Comparison of ENCODE assay signal across 2 cellular contexts in the genomic region with DNA sequence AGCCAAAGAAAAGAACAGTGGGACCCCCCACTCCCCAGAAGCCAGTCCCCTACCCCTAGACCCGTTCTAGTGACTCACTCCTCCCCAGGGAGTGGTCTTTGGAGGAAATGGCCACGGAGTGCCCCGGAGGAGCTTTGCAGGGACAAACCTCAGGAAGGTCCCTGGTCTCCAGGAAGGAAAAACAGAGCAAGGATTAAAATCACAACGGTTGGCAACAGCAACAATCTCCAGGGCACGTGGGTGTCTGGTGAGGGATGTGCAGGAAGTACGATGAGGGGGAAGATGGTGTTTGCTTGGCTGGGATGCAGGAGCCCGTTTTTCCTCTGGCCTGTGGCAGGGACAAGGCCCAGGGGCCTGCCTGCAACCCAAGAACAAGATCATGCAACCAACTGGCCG.
TF ChIP-seq lines count a peak whose summit lies in the region.

No MANE protein-coding gene starts in this region.

TF ChIP-seq in SK-N-SH, 30 proteins besides CTCF, POLR2A, EP300 and RAD21 (continued from another document):
- no peak for TF ChIP-seq TAF1 (IDR thresholded peaks at IDR 0.05; ENCODE audit: borderline replicate concordance, low read depth, low read length)
- TF ChIP-seq NFIC (IDR thresholded peaks at IDR 0.05; ENCODE audit: borderline replicate concordance) = no peak
- TF ChIP-seq MEF2A (IDR thresholded peaks at IDR 0.05; ENCODE audit: borderline replicate concordance, low read depth) = no peak

TF ChIP-seq in SK-N-SH treated with all-trans-retinoic acid at 6 μM for 48 hours, 23 proteins besides CTCF, POLR2A, EP300 and RAD21:
- TF ChIP-seq, protein P1, sequence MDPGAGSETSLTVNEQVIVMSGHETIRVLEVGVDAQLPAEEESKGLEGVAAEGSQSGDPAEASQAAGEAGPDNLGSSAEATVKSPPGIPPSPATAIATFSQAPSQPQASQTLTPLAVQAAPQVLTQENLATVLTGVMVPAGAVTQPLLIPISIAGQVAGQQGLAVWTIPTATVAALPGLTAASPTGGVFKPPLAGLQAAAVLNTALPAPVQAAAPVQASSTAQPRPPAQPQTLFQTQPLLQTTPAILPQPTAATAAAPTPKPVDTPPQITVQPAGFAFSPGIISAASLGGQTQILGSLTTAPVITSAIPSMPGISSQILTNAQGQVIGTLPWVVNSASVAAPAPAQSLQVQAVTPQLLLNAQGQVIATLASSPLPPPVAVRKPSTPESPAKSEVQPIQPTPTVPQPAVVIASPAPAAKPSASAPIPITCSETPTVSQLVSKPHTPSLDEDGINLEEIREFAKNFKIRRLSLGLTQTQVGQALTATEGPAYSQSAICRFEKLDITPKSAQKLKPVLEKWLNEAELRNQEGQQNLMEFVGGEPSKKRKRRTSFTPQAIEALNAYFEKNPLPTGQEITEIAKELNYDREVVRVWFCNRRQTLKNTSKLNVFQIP (CRISPR knock-in tag; IDR thresholded peaks at IDR 0.05; ENCODE audit: borderline replicate concordance, low read depth) = no peak
- no peak for TF ChIP-seq ZNF8 (CRISPR knock-in tag; IDR thresholded peaks at IDR 0.05)
- TF ChIP-seq ZFP3 (CRISPR knock-in tag; IDR thresholded peaks at IDR 0.05) = no peak
- TF ChIP-seq ESRRG (CRISPR knock-in tag; IDR thresholded peaks at IDR 0.05) = no peak
- TF ChIP-seq OSR1 (CRISPR knock-in tag; IDR thresholded peaks at IDR 0.05) = no peak
- no peak for TF ChIP-seq ARNTL (CRISPR knock-in tag; IDR thresholded peaks at IDR 0.05; ENCODE audit: borderline replicate concordance, low read depth)
- TF ChIP-seq, protein P2, sequence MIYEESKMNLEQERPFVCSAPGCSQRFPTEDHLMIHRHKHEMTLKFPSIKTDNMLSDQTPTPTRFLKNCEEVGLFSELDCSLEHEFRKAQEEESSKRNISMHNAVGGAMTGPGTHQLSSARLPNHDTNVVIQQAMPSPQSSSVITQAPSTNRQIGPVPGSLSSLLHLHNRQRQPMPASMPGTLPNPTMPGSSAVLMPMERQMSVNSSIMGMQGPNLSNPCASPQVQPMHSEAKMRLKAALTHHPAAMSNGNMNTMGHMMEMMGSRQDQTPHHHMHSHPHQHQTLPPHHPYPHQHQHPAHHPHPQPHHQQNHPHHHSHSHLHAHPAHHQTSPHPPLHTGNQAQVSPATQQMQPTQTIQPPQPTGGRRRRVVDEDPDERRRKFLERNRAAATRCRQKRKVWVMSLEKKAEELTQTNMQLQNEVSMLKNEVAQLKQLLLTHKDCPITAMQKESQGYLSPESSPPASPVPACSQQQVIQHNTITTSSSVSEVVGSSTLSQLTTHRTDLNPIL (CRISPR knock-in tag; IDR thresholded peaks at IDR 0.05; ENCODE audit: low read depth) = no peak
- no peak for TF ChIP-seq BACH2 (CRISPR knock-in tag; IDR thresholded peaks at IDR 0.05; ENCODE audit: borderline replicate concordance)
- TF ChIP-seq CSDC2 (CRISPR knock-in tag; IDR thresholded peaks at IDR 0.05) = no peak
- no peak for TF ChIP-seq ISL1 (CRISPR knock-in tag; IDR thresholded peaks at IDR 0.05)
- no peak for TF ChIP-seq PPARA (CRISPR knock-in tag; IDR thresholded peaks at IDR 0.05; ENCODE audit: borderline replicate concordance)
- TF ChIP-seq, protein P3, sequence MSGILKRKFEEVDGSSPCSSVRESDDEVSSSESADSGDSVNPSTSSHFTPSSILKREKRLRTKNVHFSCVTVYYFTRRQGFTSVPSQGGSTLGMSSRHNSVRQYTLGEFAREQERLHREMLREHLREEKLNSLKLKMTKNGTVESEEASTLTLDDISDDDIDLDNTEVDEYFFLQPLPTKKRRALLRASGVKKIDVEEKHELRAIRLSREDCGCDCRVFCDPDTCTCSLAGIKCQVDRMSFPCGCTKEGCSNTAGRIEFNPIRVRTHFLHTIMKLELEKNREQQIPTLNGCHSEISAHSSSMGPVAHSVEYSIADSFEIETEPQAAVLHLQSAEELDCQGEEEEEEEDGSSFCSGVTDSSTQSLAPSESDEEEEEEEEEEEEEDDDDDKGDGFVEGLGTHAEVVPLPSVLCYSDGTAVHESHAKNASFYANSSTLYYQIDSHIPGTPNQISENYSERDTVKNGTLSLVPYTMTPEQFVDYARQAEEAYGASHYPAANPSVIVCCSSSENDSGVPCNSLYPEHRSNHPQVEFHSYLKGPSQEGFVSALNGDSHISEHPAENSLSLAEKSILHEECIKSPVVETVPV (CRISPR knock-in tag; IDR thresholded peaks at IDR 0.05) = no peak
- TF ChIP-seq, protein P4, sequence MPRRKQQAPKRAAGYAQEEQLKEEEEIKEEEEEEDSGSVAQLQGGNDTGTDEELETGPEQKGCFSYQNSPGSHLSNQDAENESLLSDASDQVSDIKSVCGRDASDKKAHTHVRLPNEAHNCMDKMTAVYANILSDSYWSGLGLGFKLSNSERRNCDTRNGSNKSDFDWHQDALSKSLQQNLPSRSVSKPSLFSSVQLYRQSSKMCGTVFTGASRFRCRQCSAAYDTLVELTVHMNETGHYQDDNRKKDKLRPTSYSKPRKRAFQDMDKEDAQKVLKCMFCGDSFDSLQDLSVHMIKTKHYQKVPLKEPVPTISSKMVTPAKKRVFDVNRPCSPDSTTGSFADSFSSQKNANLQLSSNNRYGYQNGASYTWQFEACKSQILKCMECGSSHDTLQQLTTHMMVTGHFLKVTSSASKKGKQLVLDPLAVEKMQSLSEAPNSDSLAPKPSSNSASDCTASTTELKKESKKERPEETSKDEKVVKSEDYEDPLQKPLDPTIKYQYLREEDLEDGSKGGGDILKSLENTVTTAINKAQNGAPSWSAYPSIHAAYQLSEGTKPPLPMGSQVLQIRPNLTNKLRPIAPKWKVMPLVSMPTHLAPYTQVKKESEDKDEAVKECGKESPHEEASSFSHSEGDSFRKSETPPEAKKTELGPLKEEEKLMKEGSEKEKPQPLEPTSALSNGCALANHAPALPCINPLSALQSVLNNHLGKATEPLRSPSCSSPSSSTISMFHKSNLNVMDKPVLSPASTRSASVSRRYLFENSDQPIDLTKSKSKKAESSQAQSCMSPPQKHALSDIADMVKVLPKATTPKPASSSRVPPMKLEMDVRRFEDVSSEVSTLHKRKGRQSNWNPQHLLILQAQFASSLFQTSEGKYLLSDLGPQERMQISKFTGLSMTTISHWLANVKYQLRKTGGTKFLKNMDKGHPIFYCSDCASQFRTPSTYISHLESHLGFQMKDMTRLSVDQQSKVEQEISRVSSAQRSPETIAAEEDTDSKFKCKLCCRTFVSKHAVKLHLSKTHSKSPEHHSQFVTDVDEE (CRISPR knock-in tag; IDR thresholded peaks at IDR 0.05) = no peak
- no peak for TF ChIP-seq TCF4 (CRISPR knock-in tag; IDR thresholded peaks at IDR 0.05; ENCODE audit: borderline replicate concordance)
- TF ChIP-seq ZC3H10 (CRISPR knock-in tag; IDR thresholded peaks at IDR 0.05) = no peak
- no peak for TF ChIP-seq GLIS3 (CRISPR knock-in tag; IDR thresholded peaks at IDR 0.05)
- no peak for TF ChIP-seq ZFP30 (CRISPR knock-in tag; IDR thresholded peaks at IDR 0.05)
- TF ChIP-seq ZNF70 (CRISPR knock-in tag; IDR thresholded peaks at IDR 0.05) = no peak
- TF ChIP-seq TOX (CRISPR knock-in tag; IDR thresholded peaks at IDR 0.05; ENCODE audit: borderline replicate concordance) = no peak
